In the genomic region with DNA sequence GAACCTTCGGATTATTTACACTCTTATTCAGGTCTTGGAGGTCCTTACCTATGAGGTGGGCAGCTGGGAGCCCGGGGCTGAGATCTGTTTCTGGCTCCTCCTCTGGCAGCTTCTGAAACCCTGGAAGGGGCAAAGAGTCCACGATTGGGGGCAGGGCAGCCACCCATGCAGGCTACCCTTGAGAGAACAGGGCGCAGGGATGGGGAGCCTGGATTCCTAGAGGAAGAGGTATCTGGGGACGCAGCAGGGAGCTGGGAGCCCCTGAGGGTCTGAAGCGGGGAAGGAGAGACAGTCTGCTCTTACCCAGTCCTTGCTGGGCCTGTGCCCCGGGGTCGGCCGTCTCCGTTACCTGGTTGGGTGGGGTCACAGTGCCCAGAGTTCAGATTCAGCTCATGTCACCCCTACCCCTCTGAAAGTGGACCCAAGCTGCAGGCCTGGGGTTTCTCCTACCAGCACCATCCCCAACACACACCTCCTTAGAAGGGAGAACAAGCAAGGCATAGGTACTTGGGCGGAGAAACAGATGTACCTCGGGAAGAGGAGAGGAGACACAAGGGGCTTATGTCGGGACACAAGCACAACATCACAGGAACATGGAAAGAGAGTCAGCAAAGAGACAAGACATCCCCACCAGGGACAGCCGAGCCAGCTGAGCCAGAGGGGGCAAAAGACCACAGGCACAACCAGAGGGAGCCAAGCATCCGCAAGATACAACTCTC, we compare ENCODE assay signal across 1 cellular context.
TF ChIP-seq lines count a peak whose summit lies in the region.

No MANE protein-coding gene starts in this region.

TF ChIP-seq in A549, 52 proteins besides CTCF, POLR2A, EP300 and RAD21:
- no peak for TF ChIP-seq ZFP36 (IDR thresholded peaks at IDR 0.05; ENCODE audit: borderline replicate concordance, partially characterized antibody)
- TF ChIP-seq, protein P1, sequence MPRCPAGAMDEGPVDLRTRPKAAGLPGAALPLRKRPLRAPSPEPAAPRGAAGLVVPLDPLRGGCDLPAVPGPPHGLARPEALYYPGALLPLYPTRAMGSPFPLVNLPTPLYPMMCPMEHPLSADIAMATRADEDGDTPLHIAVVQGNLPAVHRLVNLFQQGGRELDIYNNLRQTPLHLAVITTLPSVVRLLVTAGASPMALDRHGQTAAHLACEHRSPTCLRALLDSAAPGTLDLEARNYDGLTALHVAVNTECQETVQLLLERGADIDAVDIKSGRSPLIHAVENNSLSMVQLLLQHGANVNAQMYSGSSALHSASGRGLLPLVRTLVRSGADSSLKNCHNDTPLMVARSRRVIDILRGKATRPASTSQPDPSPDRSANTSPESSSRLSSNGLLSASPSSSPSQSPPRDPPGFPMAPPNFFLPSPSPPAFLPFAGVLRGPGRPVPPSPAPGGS (IDR thresholded peaks at IDR 0.05): no peak
- TF ChIP-seq CBX2 (IDR thresholded peaks at IDR 0.05; ENCODE audit: borderline replicate concordance, low read depth): no peak
- no peak for TF ChIP-seq JUN (IDR thresholded peaks at IDR 0.05)
- TF ChIP-seq FOSB (CRISPR knock-in tag; IDR thresholded peaks at IDR 0.05): no peak
- TF ChIP-seq MAZ (IDR thresholded peaks at IDR 0.05; ENCODE audit: borderline replicate concordance, low read depth, low read length): no peak
- TF ChIP-seq, protein P2, sequence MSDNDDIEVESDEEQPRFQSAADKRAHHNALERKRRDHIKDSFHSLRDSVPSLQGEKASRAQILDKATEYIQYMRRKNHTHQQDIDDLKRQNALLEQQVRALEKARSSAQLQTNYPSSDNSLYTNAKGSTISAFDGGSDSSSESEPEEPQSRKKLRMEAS (IDR thresholded peaks at IDR 0.05): no peak
- no peak for TF ChIP-seq MYC (IDR thresholded peaks at IDR 0.05; ENCODE audit: borderline replicate concordance, low read length)
